ENCODE assay signal across 15 cellular contexts in the genomic region with DNA sequence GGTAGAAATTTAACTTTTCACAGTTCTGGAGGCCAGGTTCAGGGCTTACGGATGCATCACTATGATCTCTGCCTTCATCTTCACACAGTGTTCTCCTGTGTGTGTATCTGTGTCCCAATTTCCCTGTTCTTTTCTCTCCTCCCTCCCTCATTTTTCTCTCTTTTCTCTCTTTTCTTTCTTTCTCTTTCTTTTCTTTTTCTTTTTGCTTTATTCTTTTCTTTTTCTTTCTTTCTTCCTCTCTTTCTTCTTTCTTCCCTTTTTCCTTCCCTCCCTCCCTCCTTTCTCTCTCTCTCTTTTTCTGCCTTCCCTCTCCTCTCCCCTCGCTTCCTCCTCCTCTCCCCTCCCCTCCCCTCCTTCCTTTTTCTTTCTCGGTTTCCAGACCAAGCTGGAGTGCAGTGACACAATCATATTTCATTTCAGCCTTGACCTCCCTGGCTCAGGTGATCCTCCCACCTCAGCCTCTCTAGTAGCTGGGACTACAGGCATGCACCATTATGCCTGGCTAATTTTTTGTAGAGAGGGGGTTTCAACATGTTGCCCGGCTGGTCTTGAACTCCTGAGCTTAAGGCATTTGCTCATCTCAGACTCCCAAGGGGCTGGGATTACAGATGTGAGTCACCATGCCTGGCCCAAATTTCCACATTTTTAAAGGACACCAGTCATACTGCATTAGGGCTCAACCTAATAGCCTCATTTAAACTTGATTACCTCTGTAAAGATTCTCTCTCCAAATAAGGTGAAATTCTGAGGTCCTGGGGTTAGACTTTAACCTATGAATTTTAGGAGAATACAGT.
"Had no signal": no experiment of that assay in that cellular context is flagged by ENCODE, and none has a peak within 500 bp of the region (broad histone marks: within the 10 kb centered on the region; RNA-seq: fewer than 3 reads in every experiment).

No MANE protein-coding gene starts in this region.

- DNase-seq: activated CD4-positive, alpha-beta T cell treated with anti-CD3 and anti-CD28 coated beads, Interleukin-2, amount 10 ng/mL, durations not matched to agents 7 days and 5 days; activated CD8-positive, alpha-beta memory T cell treated with anti-CD3 and anti-CD28 coated beads for 24 hours; activated naive CD4-positive, alpha-beta T cell treated with anti-CD3 and anti-CD28 coated beads, Interleukin-2, amount 10 ng/mL, durations not matched to agents 7 days and 5 days; body of pancreas; effector memory CD8-positive, alpha-beta T cell; glutamatergic neuron; left cardiac atrium; natural killer cell; stimulated activated CD4-positive, alpha-beta T cell treated with anti-CD3 and anti-CD28 coated beads, Interleukin-15, amount 100 ng/mL, for 24 hours; stimulated activated CD4-positive, alpha-beta T cell treated with anti-CD3 and anti-CD28 coated beads, Interleukin-4, amount 100 ng/mL, for 24 hours; stimulated activated naive CD8-positive, alpha-beta T cell treated with anti-CD3 and anti-CD28 coated beads, Interleukin-15, amount 100 ng/mL, for 72 hours; T-cell; T1000; WERI-Rb-1 had no signal

- H3K9me3 ChIP-seq: body of pancreas had no signal

- H3K27ac ChIP-seq: body of pancreas, WERI-Rb-1 had no signal

- H3K4me1 ChIP-seq: body of pancreas had no signal

- H3K27me3 ChIP-seq: body of pancreas had no signal

- H3K4me3 ChIP-seq: body of pancreas, lung had no signal

- ATAC-seq: body of pancreas; effector memory CD8-positive, alpha-beta T cell; natural killer cell; stimulated activated naive CD8-positive, alpha-beta T cell treated with anti-CD3 and anti-CD28 coated beads, Interleukin-15, amount 100 ng/mL, for 72 hours; T-cell had no signal
